Comparison of ENCODE assay signal across 20 cellular contexts in genomic region chr2:102253140-102253752, GRCh38. TPM values are rescaled to one million over a fixed set of nuclear protein-coding genes. Genes with fewer than 3 reads are reported as not detected.
DNase-seq lines count a peak whose midpoint lies in the region; ATAC-seq and TF ChIP-seq lines count a peak whose summit lies in the region.
"Had no signal": no experiment of that assay in that cellular context is flagged by ENCODE, and none has a peak within 500 bp of the region (broad histone marks: within the 10 kb centered on the region; RNA-seq: fewer than 3 reads in every experiment).

No MANE protein-coding gene starts in this region.

- no peaks in the 10 kb centered on the region for H3K36me3 ChIP-seq in Peyer's patch
- H3K36me3 ChIP-seq: HAP-1, thoracic aorta had no signal

- H3K27ac Mint-ChIP-seq in activated T-cell treated with anti-CD3 and anti-CD28 coated beads, Interleukin-2, amount 50 U/mL, for 24 hours, result peak overlapping the region; percentile 86
- no peak overlapping the region for H3K27ac Mint-ChIP-seq in T-helper 17 cell
- peak overlapping the region; percentile 67 for H3K27ac Mint-ChIP-seq in activated naive CD8-positive, alpha-beta T cell treated with anti-CD3 and anti-CD28 coated beads, Interleukin-2, amount 50 U/mL, for 24 hours
- H3K27ac Mint-ChIP-seq in natural killer cell treated with Interleukin-12 subunit alpha and Interleukin-12 subunit beta and Interleukin-15 and Interleukin-18, amount 100 ng/mL, for 72 hours, result peak overlapping the region in 1 of 2 donors; percentile 89

- H3K27me3 ChIP-seq in Peyer's patch, result no peaks in the 10 kb centered on the region

- H3K9me3 ChIP-seq in T-helper 17 cell (ENCODE audit: control insufficient read depth, low read length, poor library complexity, severe bottlenecking) (no peaks in the 10 kb centered on the region), Peyer's patch (no peaks in the 10 kb centered on the region)
- H3K9me3 ChIP-seq: HAP-1, thoracic aorta had no signal

- no peak overlapping the region for H3K4me3 ChIP-seq in Peyer's patch
- H3K4me3 ChIP-seq: HAP-1, thoracic aorta had no signal

- TF ChIP-seq CTCF in Peyer's patch (IDR thresholded peaks at IDR 0.05), result no peak
- TF ChIP-seq CTCF in omental fat pad (IDR thresholded peaks at IDR 0.05), result no peak

- H3K4me1 ChIP-seq in Peyer's patch, result peaks cover 0 to 6% (median 0%) of the 10 kb centered on the region in 4 donors
- H3K4me1 ChIP-seq: HAP-1 had no signal

- peaks cover 4% of the 10 kb centered on the region for H3K9me3 Mint-ChIP-seq in activated T-cell treated with anti-CD3 and anti-CD28 coated beads, Interleukin-2, amount 50 U/mL, for 24 hours
- H3K9me3 Mint-ChIP-seq in activated naive CD8-positive, alpha-beta T cell treated with anti-CD3 and anti-CD28 coated beads, Interleukin-2, amount 50 U/mL, for 24 hours, result no peaks in the 10 kb centered on the region
- peaks cover 3% of the 10 kb centered on the region for H3K9me3 Mint-ChIP-seq in natural killer cell treated with Interleukin-12 subunit alpha and Interleukin-12 subunit beta and Interleukin-15 and Interleukin-18, amount 100 ng/mL, for 72 hours

- H3K4me3 Mint-ChIP-seq in activated T-cell treated with anti-CD3 and anti-CD28 coated beads, Interleukin-2, amount 50 U/mL, for 24 hours, result peak overlapping the region; percentile 30
- H3K4me3 Mint-ChIP-seq in T-helper 17 cell, result peak overlapping the region; percentile 31
- H3K4me3 Mint-ChIP-seq in activated naive CD8-positive, alpha-beta T cell treated with anti-CD3 and anti-CD28 coated beads, Interleukin-2, amount 50 U/mL, for 24 hours, result no peak overlapping the region
- H3K4me3 Mint-ChIP-seq in natural killer cell treated with Interleukin-12 subunit alpha and Interleukin-12 subunit beta and Interleukin-15 and Interleukin-18, amount 100 ng/mL, for 72 hours, result peak overlapping the region; percentile 95

- no peaks in the 10 kb centered on the region for H3K36me3 Mint-ChIP-seq in activated T-cell treated with anti-CD3 and anti-CD28 coated beads, Interleukin-2, amount 50 U/mL, for 24 hours (ENCODE audit: low read depth)
- peaks cover 2% of the 10 kb centered on the region for H3K36me3 Mint-ChIP-seq in T-helper 17 cell (ENCODE audit: low read depth)
- peaks cover 2% of the 10 kb centered on the region for H3K36me3 Mint-ChIP-seq in activated naive CD8-positive, alpha-beta T cell treated with anti-CD3 and anti-CD28 coated beads, Interleukin-2, amount 50 U/mL, for 24 hours (ENCODE audit: low read depth)
- H3K36me3 Mint-ChIP-seq in natural killer cell treated with Interleukin-12 subunit alpha and Interleukin-12 subunit beta and Interleukin-15 and Interleukin-18, amount 100 ng/mL, for 72 hours, result peaks cover 11% of the 10 kb centered on the region

- ATAC-seq in T-helper 17 cell (no peak), omental fat pad (ENCODE audit: low FRiP score) (no peak)
- ATAC-seq in activated naive CD8-positive, alpha-beta T cell treated with anti-CD3 and anti-CD28 coated beads, Interleukin-2, amount 50 U/mL, for 24 hours, result peak; percentile 53
- peak; percentile 80 to 81 for ATAC-seq in natural killer cell treated with Interleukin-12 subunit alpha and Interleukin-12 subunit beta and Interleukin-15 and Interleukin-18, amount 100 ng/mL, for 72 hours
- ATAC-seq: left lobe of liver had no signal

- no peak for TF ChIP-seq POLR2A in Peyer's patch (IDR thresholded peaks at IDR 0.05)

- H3K27me3 Mint-ChIP-seq in activated T-cell treated with anti-CD3 and anti-CD28 coated beads, Interleukin-2, amount 50 U/mL, for 24 hours, result peaks cover 12% of the 10 kb centered on the region
- H3K27me3 Mint-ChIP-seq in T-helper 17 cell, result no peaks in the 10 kb centered on the region
- peaks cover 16% of the 10 kb centered on the region for H3K27me3 Mint-ChIP-seq in activated naive CD8-positive, alpha-beta T cell treated with anti-CD3 and anti-CD28 coated beads, Interleukin-2, amount 50 U/mL, for 24 hours
- H3K27me3 Mint-ChIP-seq in natural killer cell treated with Interleukin-12 subunit alpha and Interleukin-12 subunit beta and Interleukin-15 and Interleukin-18, amount 100 ng/mL, for 72 hours, result peaks cover 0 to 7% of the 10 kb centered on the region in 2 donors

- no peak overlapping the region for H3K27ac ChIP-seq in Peyer's patch
- H3K27ac ChIP-seq: thoracic aorta, VCaP had no signal

- DNase-seq in activated T-cell treated with anti-CD3 and anti-CD28 coated beads, Interleukin-2, amount 50 U/mL, for 24 hours, result no peak
- no peak for DNase-seq in activated T-cell treated with anti-CD3 and anti-CD28 coated beads for 4 hours
- no peak for DNase-seq in T-helper 17 cell
- DNase-seq in activated naive CD8-positive, alpha-beta T cell treated with anti-CD3 and anti-CD28 coated beads, Interleukin-2, amount 50 U/mL, for 24 hours, result no peak
- DNase-seq in natural killer cell treated with Interleukin-12 subunit alpha and Interleukin-12 subunit beta and Interleukin-15 and Interleukin-18, amount 100 ng/mL, for 72 hours (ENCODE audit: low spot score), result no peak
- no peak for DNase-seq in Peyer's patch
- DNase-seq in omental fat pad (ENCODE audit: low spot score), result no peak
- no peak for DNase-seq in stimulated activated CD4-positive, alpha-beta T cell treated with anti-CD3 and anti-CD28 coated beads, Interleukin-2, amount 100 ng/mL, for 48 hours
- DNase-seq: DMS79; effector CD4-positive, alpha-beta T cell; MM.1S; NCI-H146; NCI-H2171 treated with DMSO at 0.1 percent for 48 hours; NCI-H69; retina; SIG-M5 had no signal

- peaks cover 65% of the 10 kb centered on the region for H3K4me1 Mint-ChIP-seq in activated T-cell treated with anti-CD3 and anti-CD28 coated beads, Interleukin-2, amount 50 U/mL, for 24 hours (ENCODE audit: low read depth)
- H3K4me1 Mint-ChIP-seq in T-helper 17 cell, result peaks cover 30% of the 10 kb centered on the region
- peaks cover 58% of the 10 kb centered on the region for H3K4me1 Mint-ChIP-seq in activated naive CD8-positive, alpha-beta T cell treated with anti-CD3 and anti-CD28 coated beads, Interleukin-2, amount 50 U/mL, for 24 hours
- H3K4me1 Mint-ChIP-seq in natural killer cell treated with Interleukin-12 subunit alpha and Interleukin-12 subunit beta and Interleukin-15 and Interleukin-18, amount 100 ng/mL, for 72 hours (ENCODE audit: low read depth in 2 of 2), result peaks cover 60 to 61% of the 10 kb centered on the region in 2 donors

RNA-seq across cellular contexts. Expression of gene IL1RL1, which starts 58.1 kb away (rescaled TPM):
- total RNA-seq in T-helper 17 cell, result under 1 TPM; 0.60 to 0.99 TPM
- 10 to 100 TPM; 36.3 to 57.7 TPM for total RNA-seq in natural killer cell treated with Interleukin-12 subunit alpha and Interleukin-12 subunit beta and Interleukin-15 and Interleukin-18, amount 100 ng/mL, for 72 hours
- 10 to 100 TPM in 2 of 4 donors, 1 to 10 TPM in 2; 4.0 to 47.2 (median 15.9) TPM for total RNA-seq in Peyer's patch
- 100 to 1,000 TPM in 1 of 4 donors, 10 to 100 TPM in 3; 48.1 to 307 (median 62.3) TPM for total RNA-seq in omental fat pad

Comparison
In these comparisons a context has a peak if more than half of its experiments do, and no peak if none do; other contexts are left out.
1. ATAC-seq: peak in activated naive CD8-positive, alpha-beta T cell treated with anti-CD3 and anti-CD28 coated beads, Interleukin-2, amount 50 U/mL, for 24 hours (single experiment) and natural killer cell treated with Interleukin-12 subunit alpha and Interleukin-12 subunit beta and Interleukin-15 and Interleukin-18, amount 100 ng/mL, for 72 hours (2 of 2); none in T-helper 17 cell (single experiment) and omental fat pad (single experiment).